ENCODE assay signal across 18 cellular contexts in genomic region chr13:79307433-79307861, GRCh38.
DNase-seq lines count a peak whose midpoint lies in the region; ATAC-seq, FAIRE-seq and TF ChIP-seq lines count a peak whose summit lies in the region.
"Had no signal": no experiment of that assay in that cellular context is flagged by ENCODE, and none has a peak within 500 bp of the region (broad histone marks: within the 10 kb centered on the region; RNA-seq: fewer than 3 reads in every experiment).

No MANE protein-coding gene starts in this region.

- TF ChIP-seq RAD21 in K562 (CRISPR knock-in tag; conservative IDR thresholded peaks at IDR 0.05 in 1 of 2, IDR thresholded peaks at IDR 0.05 in 1 of 2) = no peak

- H3K36me3 ChIP-seq in K562 (ENCODE audit: control insufficient read depth, insufficient read depth, low read length) = no peaks in the 10 kb centered on the region

- BruUV-seq in K562 (replicated peaks; lab: Mats Ljungman, UMichigan) = no TSS peak

- POLR2A ChIA-PET in K562 (lab: Yijun Ruan, JAX) = no interaction called here

- H3K4me3 Mint-ChIP-seq in activated T-cell treated with anti-CD3 and anti-CD28 coated beads, Interleukin-2, amount 50 U/mL, for 4 hours = no peak overlapping the region
- H3K4me3 Mint-ChIP-seq in stimulated activated memory B cell treated with anti-CD40 and anti-IgM and Interleukin-4, amounts not matched to agents 10 μg/mL and 1 μg/mL and 100 μg/mL, for 72 hours = no peak overlapping the region
- H3K4me3 Mint-ChIP-seq: CD4-positive, alpha-beta memory T cell; T-cell had no signal

- H3K27me3 ChIP-seq in K562 (ENCODE audit: control insufficient read depth in 2 of 2, insufficient read depth in 2 of 2, low read length in 2 of 2) = no peaks in the 10 kb centered on the region
- H3K27me3 ChIP-seq: neutrophil had no signal

- no peaks in the 10 kb centered on the region for H3K9me3 ChIP-seq in K562 (replicated peaks; ENCODE audit: control insufficient read depth, insufficient read depth, low read depth, low read length)
- H3K9me3 ChIP-seq: A549, neutrophil had no signal

- no peak for FAIRE-seq in K562 (lab: Jason Lieb, UNC)
- FAIRE-seq: A549, G401.6 had no signal

- ATAC-seq in activated T-cell treated with anti-CD3 and anti-CD28 coated beads, Interleukin-2, amount 50 U/mL, for 4 hours = peak; percentile 14 to 18
- ATAC-seq in HG03045 (IDR thresholded peaks at IDR 0.05; ENCODE audit: unreplicated experiment) (peak; percentile 38), K562 (peak; percentile 67)
- no peak for ATAC-seq in stimulated activated memory B cell treated with anti-CD40 and anti-IgM and Interleukin-4, amounts not matched to agents 10 μg/mL and 1 μg/mL and 100 μg/mL, for 72 hours
- ATAC-seq: T-cell had no signal

- CTCF ChIA-PET in K562 (lab: Yijun Ruan, JAX; ENCODE audit: low intra/inter-chr PET ratio) = no interaction called here

- intact Hi-C loops in K562 (cut with micrococcal nuclease) = no loop called here

- no peaks in the 10 kb centered on the region for H3K79me2 ChIP-seq in K562 (ENCODE audit: control insufficient read depth, insufficient read depth, low read length)

- H3K4me3 ChIP-seq in K562 = no peak overlapping the region
- H3K4me3 ChIP-seq: A549, PC-9 had no signal

- 0% methylated on average over 2 of the region's 3 CpGs for WGBS in K562 (ENCODE audit: insufficient coverage, low coverage, missing lambda C conversion rate)

- H3K9me3 Mint-ChIP-seq in activated T-cell treated with anti-CD3 and anti-CD28 coated beads, Interleukin-2, amount 50 U/mL, for 4 hours = no peaks in the 10 kb centered on the region
- no peaks in the 10 kb centered on the region for H3K9me3 Mint-ChIP-seq in stimulated activated memory B cell treated with anti-CD40 and anti-IgM and Interleukin-4, amounts not matched to agents 10 μg/mL and 1 μg/mL and 100 μg/mL, for 72 hours

- H3K4me1 Mint-ChIP-seq in activated T-cell treated with anti-CD3 and anti-CD28 coated beads, Interleukin-2, amount 50 U/mL, for 4 hours (ENCODE audit: low read depth) = no peaks in the 10 kb centered on the region
- peaks cover 17% of the 10 kb centered on the region for H3K4me1 Mint-ChIP-seq in stimulated activated memory B cell treated with anti-CD40 and anti-IgM and Interleukin-4, amounts not matched to agents 10 μg/mL and 1 μg/mL and 100 μg/mL, for 72 hours
- H3K4me1 Mint-ChIP-seq: T-cell had no signal

- H2AFZ ChIP-seq in K562 (ENCODE audit: low read depth, low read length) = no peak overlapping the region
- H2AFZ ChIP-seq: PC-9 had no signal

- in situ Hi-C loops in K562 (cut with MboI) = no loop called here

- H3K4me1 ChIP-seq in K562 (replicated peaks in 1 of 2; ENCODE audit: control insufficient read depth in 2 of 2, insufficient read depth in 2 of 2, low read length in 2 of 2) = no peaks in the 10 kb centered on the region; a peak in 1 of 5 replicates
- H3K4me1 ChIP-seq: A549 had no signal

- TF ChIP-seq CTCF in K562 (IDR thresholded peaks at IDR 0.05 in 2 of 3, conservative IDR thresholded peaks at IDR 0.05 in 1 of 3; ENCODE audit: insufficient read depth in 2 of 3, low read depth in 1 of 3, low read length in 3 of 3) = no peak

- no peak for TF ChIP-seq EP300 in K562 (IDR thresholded peaks at IDR 0.05; ENCODE audit: low read length)

- peak overlapping the region; percentile 57 for H3K27ac Mint-ChIP-seq in stimulated activated memory B cell treated with anti-CD40 and anti-IgM and Interleukin-4, amounts not matched to agents 10 μg/mL and 1 μg/mL and 100 μg/mL, for 72 hours
- H3K27ac Mint-ChIP-seq: T-cell had no signal

- H3K27ac ChIP-seq in K562 (ENCODE audit: extremely low read depth, low read depth, low read length) = no peak overlapping the region
- H3K27ac ChIP-seq: A549, neutrophil, PC-9 had no signal

- DNase-seq in activated T-cell treated with anti-CD3 and anti-CD28 coated beads, Interleukin-2, amount 50 U/mL, for 4 hours = no peak
- DNase-seq in activated T-cell treated with anti-CD3 and anti-CD28 coated beads for 4 hours (no peak), K562 (ENCODE audit: extremely low read depth in 1 of 4, low spot score in 3 of 4) (no peak), COLO829 (ENCODE audit: low spot score) (no peak), mesenteric fat pad (ENCODE audit: low spot score) (no peak), NAMALWA (ENCODE audit: low spot score) (no peak)
- DNase-seq: activated effector memory CD4-positive, alpha-beta T cell treated with Interleukin-2 at 50 U/mL for 16 hours; CD4-positive, alpha-beta memory T cell; effector CD4-positive, alpha-beta T cell; NCI-H1694; NCI-H510A treated with DMSO at 0.1 percent for 48 hours; PC-9; T-cell had no signal

- no peak for TF ChIP-seq POLR2A in K562 (conservative IDR thresholded peaks at IDR 0.05)

- no peaks in the 10 kb centered on the region; the same call in 1 of the 2 replicates for H4K20me1 ChIP-seq in K562 (replicated peaks; ENCODE audit: control insufficient read depth, insufficient read depth, low read length)

- H3K4me2 ChIP-seq in K562 (ENCODE audit: insufficient read depth, low read length) = peak overlapping the region; percentile 18; the same call in 1 of the 2 replicates
- H3K4me2 ChIP-seq: A549, PC-9 had no signal

- peaks cover 2% of the 10 kb centered on the region for H3K36me3 Mint-ChIP-seq in activated T-cell treated with anti-CD3 and anti-CD28 coated beads, Interleukin-2, amount 50 U/mL, for 4 hours (ENCODE audit: insufficient read depth)
- no peaks in the 10 kb centered on the region for H3K36me3 Mint-ChIP-seq in stimulated activated memory B cell treated with anti-CD40 and anti-IgM and Interleukin-4, amounts not matched to agents 10 μg/mL and 1 μg/mL and 100 μg/mL, for 72 hours
- H3K36me3 Mint-ChIP-seq: T-cell had no signal

- H3K27me3 Mint-ChIP-seq in activated T-cell treated with anti-CD3 and anti-CD28 coated beads, Interleukin-2, amount 50 U/mL, for 4 hours (ENCODE audit: low read depth) = peaks cover 7% of the 10 kb centered on the region
- peaks cover 9% of the 10 kb centered on the region for H3K27me3 Mint-ChIP-seq in stimulated activated memory B cell treated with anti-CD40 and anti-IgM and Interleukin-4, amounts not matched to agents 10 μg/mL and 1 μg/mL and 100 μg/mL, for 72 hours

- H3K9me1 ChIP-seq in K562 (ENCODE audit: control insufficient read depth, insufficient read depth, low read length) = no peaks in the 10 kb centered on the region

- no peak overlapping the region for H3K9ac ChIP-seq in K562 (ENCODE audit: insufficient read depth in 1 of 2, low read depth in 2 of 2, low read length in 2 of 2)

TF ChIP-seq in K562, 482 proteins besides CTCF, POLR2A, EP300 and RAD21 (continues in another document):
- TF ChIP-seq ZNF398 (CRISPR knock-in tag; IDR thresholded peaks at IDR 0.05) (no peak), MAFF (IDR thresholded peaks at IDR 0.05; ENCODE audit: low read length) (peak; percentile 3; the same call in 1 of the 2 replicates), PKNOX1 (IDR thresholded peaks at IDR 0.05) (no peak), RBM39 (optimal IDR thresholded peaks at IDR 0.05; ENCODE audit: low read depth, low read length) (no peak), PRPF4 (IDR thresholded peaks at IDR 0.05; ENCODE audit: insufficient read depth, low read depth, low read length, poor library complexity, severe bottlenecking) (no peak), NFE2 (IDR thresholded peaks at IDR 0.05; ENCODE audit: low read depth) (peak; percentile 43; the same call in 1 of the 2 replicates), SMAD4 (CRISPR knock-in tag; conservative IDR thresholded peaks at IDR 0.05) (peak; percentile 65), SRF (CRISPR knock-in tag; IDR thresholded peaks at IDR 0.05) (no peak), PHTF2 (CRISPR knock-in tag; IDR thresholded peaks at IDR 0.05) (no peak), HDAC6 (IDR thresholded peaks at IDR 0.05; ENCODE audit: low read depth, low read length) (no peak), THRAP3 (IDR thresholded peaks at IDR 0.05; ENCODE audit: borderline replicate concordance) (no peak), TSC22D4 (tag; IDR thresholded peaks at IDR 0.05) (no peak)
